Comparison of ENCODE assay signal across 8 cellular contexts in the genomic region with DNA sequence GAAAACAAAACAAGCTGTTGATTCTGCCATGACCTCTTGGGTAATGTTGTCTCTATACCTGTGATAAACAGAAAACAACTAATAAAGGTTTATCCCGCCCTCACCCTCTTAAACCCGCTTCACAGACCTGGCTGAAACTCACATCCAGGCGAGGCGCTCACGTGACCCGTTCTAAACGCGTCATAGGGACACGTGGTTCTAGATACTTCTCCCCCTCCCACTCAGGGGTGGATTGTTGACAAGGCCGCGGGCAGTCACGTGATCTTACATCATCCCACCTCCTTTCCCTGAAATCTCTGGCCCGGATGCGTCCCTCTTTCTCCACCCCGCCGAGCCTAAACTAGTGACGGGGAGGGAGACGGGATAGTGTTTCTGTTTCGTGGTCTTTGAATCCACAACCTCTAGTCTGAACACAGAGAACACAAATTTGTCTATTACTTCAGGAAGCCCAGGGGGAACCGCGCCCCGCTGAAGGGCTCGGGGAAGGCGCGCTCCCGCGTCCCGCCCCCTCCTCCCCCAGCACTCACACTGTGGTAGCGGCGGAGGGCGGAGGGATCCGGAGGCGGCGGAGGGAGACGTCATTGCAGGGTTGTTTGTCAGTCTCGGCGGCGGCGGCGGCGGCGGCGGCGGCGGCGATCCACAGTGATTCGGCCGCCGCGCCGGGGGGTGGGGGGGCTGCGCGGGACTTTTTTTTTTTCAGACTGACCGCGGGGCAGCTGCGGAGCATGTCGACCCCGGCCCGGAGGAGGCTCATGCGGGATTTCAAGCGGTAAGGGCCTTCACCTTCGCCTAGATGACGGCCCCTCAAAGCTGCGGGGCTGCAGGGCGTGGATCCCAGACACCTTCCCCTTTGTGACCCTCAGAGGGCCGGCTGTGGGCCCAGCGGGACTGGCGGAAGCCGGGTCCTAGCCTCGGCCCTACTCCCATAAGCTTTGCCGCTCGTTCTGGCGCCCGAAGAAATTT. TPM values are rescaled to one million over a fixed set of nuclear protein-coding genes. Genes with fewer than 3 reads are reported as not detected.
DNase-seq lines count a peak whose midpoint lies in the region; ATAC-seq and TF ChIP-seq lines count a peak whose summit lies in the region.

A gene (plus strand): TSS at position 699 of the 963 bp plus-strand sequence. CDS start 27 bp downstream, at position 726.

- H3K27ac ChIP-seq in foreskin keratinocyte (peak within 1 kb of the TSS; percentile 100), neural progenitor cell (peak within 1 kb of the TSS; percentile 99)

- in situ Hi-C loops in SK-MEL-5 (cut with HindIII; ENCODE audit: low pct_unique_long_range_greater_than_20kb, low sequenced_read_pairs), result no loop called here

- H4K20me1 ChIP-seq in neural progenitor cell (ENCODE audit: low read depth), result peaks cover 40% of the 10 kb centered on the region

- peaks cover 4% of the 10 kb centered on the region for H3K36me3 ChIP-seq in neural progenitor cell

- peak within 1 kb of the TSS; percentile 99 for H2AFZ ChIP-seq in neural progenitor cell (replicated peaks)

- no peak for TF ChIP-seq CTCF in foreskin keratinocyte (conservative IDR thresholded peaks at IDR 0.05)
- TF ChIP-seq CTCF in neural progenitor cell (IDR thresholded peaks at IDR 0.05), result no peak

- peaks cover 9% of the 10 kb centered on the region for H3K36me3 Mint-ChIP-seq in neural progenitor cell

- peak within 1 kb of the TSS; percentile 98 for H3K4me3 Mint-ChIP-seq in neural progenitor cell

- H3K27me3 ChIP-seq in foreskin keratinocyte (no peaks in the 10 kb centered on the region), neural progenitor cell (no peaks in the 10 kb centered on the region)

- H3K4me3 ChIP-seq in neural progenitor cell, result peak within 1 kb of the TSS; percentile 84

- H3K4me1 ChIP-seq in foreskin keratinocyte (peaks cover 9% of the 10 kb centered on the region), neural progenitor cell (peaks cover 8% of the 10 kb centered on the region)

- ATAC-seq in foreskin keratinocyte, result peak; percentile 73

- POLR2A ChIA-PET in HEK293T (lab: Yijun Ruan, JAX), result interaction anchor here (0.5 to 2.0 kb wide), 18 partner anchors 8 to 210 kb away, joined by 3 to 15 read pairs (median 4); a partner anchor contains a TSS

- H3K4me2 ChIP-seq in neural progenitor cell, result peak within 1 kb of the TSS; percentile 76

- no peaks in the 10 kb centered on the region for H3K9me3 ChIP-seq in neural progenitor cell (ENCODE audit: low read depth)

- H3K27ac Mint-ChIP-seq in neural progenitor cell, result peak within 1 kb of the TSS; percentile 100

- peaks cover 7% of the 10 kb centered on the region for H3K27me3 Mint-ChIP-seq in neural progenitor cell (ENCODE audit: insufficient read depth, low read depth)

- H3K79me2 ChIP-seq in neural progenitor cell (ENCODE audit: low read depth), result peaks cover 66% of the 10 kb centered on the region

- H3K9me3 Mint-ChIP-seq in neural progenitor cell, result peaks cover 4% of the 10 kb centered on the region

- H3K9ac ChIP-seq in neural progenitor cell, result peak within 1 kb of the TSS; percentile 95

- DNase-seq in GF-D8 (lab: John Stamatoyannopoulos, UW) (peak; percentile 87), HEK293T (ENCODE audit: extremely low spot score) (peak; percentile 82), MV-4-11 (lab: John Stamatoyannopoulos, UW) (peak; percentile 99), SK-MEL-5 (ENCODE audit: low read depth, low spot score) (peak; percentile 99), foreskin keratinocyte (peak; percentile 98 to 99), neural progenitor cell (ENCODE audit: low spot score) (peak; percentile 98), stromal cell of bone marrow (ENCODE audit: low read depth) (peak; percentile 100)
- peak; percentile 97 for DNase-seq in activated naive CD4-positive, alpha-beta T cell treated with Interleukin-2 at 50 U/mL for 16 hours

- CTCF ChIA-PET in HEK293T (lab: Yijun Ruan, JAX), result interaction anchor here (0.6 to 1.0 kb wide), 2 partner anchors 34 to 40 kb away, joined by 3 to 4 read pairs; a partner anchor contains a TSS

- H3F3A ChIP-seq in neural progenitor cell (ENCODE audit: low read depth), result peaks cover 19% of the 10 kb centered on the region

- peaks cover 32% of the 10 kb centered on the region for H3K4me1 Mint-ChIP-seq in neural progenitor cell

TF ChIP-seq in HEK293T, 16 proteins besides CTCF, POLR2A, EP300 and RAD21:
- peak; percentile 93 for TF ChIP-seq SP1 (IDR thresholded peaks at IDR 0.05)
- TF ChIP-seq L3MBTL2 (conservative IDR thresholded peaks at IDR 0.05), result peak; percentile 93
- TF ChIP-seq BHLHE40 (IDR thresholded peaks at IDR 0.05; ENCODE audit: borderline replicate concordance), result peak; percentile 82
- no peak for TF ChIP-seq CTBP1 (IDR thresholded peaks at IDR 0.05; ENCODE audit: borderline replicate concordance)

RNA-seq across cellular contexts. Expression of the gene that starts here (rescaled TPM):
- 42.8 and 50.2 TPM in 2 replicates for total RNA-seq in SK-MEL-5 (2014; rRNA removed; shearing (Covaris generic))
- 73.3 and 99.3 TPM in 2 replicates for polyA plus RNA-seq in SK-MEL-5 (2015; cell fraction: cytosol; rRNA removed)
- 54.2 and 69.9 TPM in 2 replicates for polyA plus RNA-seq in SK-MEL-5 (2015; cell fraction: nucleus; rRNA removed)
- total RNA-seq in foreskin keratinocyte, result 43.1 and 46.3 TPM in 2 replicates
- polyA plus RNA-seq in foreskin keratinocyte, result 70.2 and 72.8 TPM in 2 replicates
- 30.1 and 72.4 TPM in 2 replicates for total RNA-seq in neural progenitor cell (ENCODE audit: low replicate concordance)

Comparison
In these comparisons a context has a peak if more than half of its experiments do, and no peak if none do; other contexts are left out.
1. Peak in every context shown above with its lines: DNase-seq, ATAC-seq, H3K4me3 ChIP-seq and H3K27ac ChIP-seq.